14 cellular contexts compared by ENCODE assay signal in the genomic region with DNA sequence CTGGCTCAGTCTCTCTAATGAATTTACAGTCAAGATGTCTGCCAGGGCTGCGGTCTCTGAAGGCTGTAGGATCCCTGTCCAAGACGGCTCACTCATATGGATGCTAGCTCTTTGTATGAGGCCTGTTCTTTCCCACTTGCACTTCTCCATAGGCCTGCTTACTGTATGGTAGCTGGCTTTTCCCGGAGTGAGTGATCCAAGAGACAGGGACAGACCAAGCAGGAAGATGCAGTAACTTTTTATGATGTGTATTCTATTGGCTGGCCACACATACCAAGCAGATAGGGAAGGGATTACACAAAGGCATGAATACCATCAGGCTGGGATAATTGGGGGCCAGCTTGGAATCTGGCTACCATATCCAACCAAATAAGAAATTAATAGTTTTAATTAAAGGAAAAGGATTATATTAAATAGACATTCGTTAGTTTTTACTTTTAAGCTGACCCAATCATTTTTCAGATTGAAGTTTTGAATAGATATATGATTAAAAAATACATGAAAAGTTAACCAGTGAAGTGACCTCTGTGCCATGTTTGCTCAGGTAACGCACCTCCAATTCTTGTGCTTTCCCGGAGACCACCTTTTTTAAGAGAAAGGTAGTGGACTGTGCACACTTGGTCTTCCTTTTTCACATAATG. TPM values are rescaled to one million over a fixed set of nuclear protein-coding genes. Genes with fewer than 3 reads are reported as not detected.
DNase-seq lines count a peak whose midpoint lies in the region; ATAC-seq and TF ChIP-seq lines count a peak whose summit lies in the region.
"Had no signal": no experiment of that assay in that cellular context is flagged by ENCODE, and none has a peak within 500 bp of the region (broad histone marks: within the 10 kb centered on the region; RNA-seq: fewer than 3 reads in every experiment).

No MANE protein-coding gene starts in this region.

- no peaks in the 10 kb centered on the region for H3K9me3 ChIP-seq in Panc1 (ENCODE audit: control insufficient read depth, insufficient read depth, low read depth, low read length)
- no peaks in the 10 kb centered on the region for H3K9me3 ChIP-seq in prostate gland
- H3K9me3 ChIP-seq: heart left ventricle, upper lobe of right lung had no signal

- H3K27ac ChIP-seq in Panc1 (ENCODE audit: low read length) (no peak overlapping the region), prostate gland (no peak overlapping the region)
- H3K27ac ChIP-seq: heart left ventricle, upper lobe of right lung had no signal

- H3K27me3 ChIP-seq in Panc1 (ENCODE audit: control insufficient read depth, insufficient read depth, low read length) = no peaks in the 10 kb centered on the region
- H3K27me3 ChIP-seq in prostate gland (replicated peaks; ENCODE audit: insufficient read depth) = no peaks in the 10 kb centered on the region
- H3K27me3 ChIP-seq: heart left ventricle, upper lobe of right lung had no signal

- POLR2A ChIA-PET in Panc1 (lab: Charles Lee) = interaction anchor here (0.6 kb wide), 1 partner anchor 9 kb away, joined by 3 read pairs; no protein-coding TSS in a partner anchor

- peak; percentile 58 for DNase-seq in EL
- DNase-seq in Panc1 (ENCODE audit: low read depth, low spot score) = no peak
- peak; percentile 21 for DNase-seq in fibroblast of the aortic adventitia (ENCODE audit: low read depth)
- peak; percentile 54 for DNase-seq in prostate gland (ENCODE audit: low spot score)
- DNase-seq in mucosa of gallbladder (ENCODE audit: low spot score) = no peak
- DNase-seq: activated naive CD8-positive, alpha-beta T cell treated with anti-CD3 and anti-CD28 coated beads, Interleukin-2, amount 10 ng/mL, durations not matched to agents 7 days and 5 days; heart left ventricle; naive B cell; NCI-H1436 treated with DMSO at 0.1 percent for 48 hours; NCI-H510A; stimulated activated CD4-positive, alpha-beta T cell treated with anti-CD3 and anti-CD28 coated beads, Interleukin-2, amount 100 ng/mL, for 24 hours had no signal

- TF ChIP-seq POLR2A in prostate gland (IDR thresholded peaks at IDR 0.05) = no peak

- in situ Hi-C loops in Panc1 (cut with HindIII; ENCODE audit: low pct_unique_long_range_greater_than_20kb, low sequenced_read_pairs) = no loop called here

- intact Hi-C loops in Panc1 (cut with micrococcal nuclease; ENCODE audit: unreplicated experiment) (no loop called here), prostate gland (cut with DNase I) (no loop called here)

- H3K36me3 ChIP-seq in Panc1 (ENCODE audit: control insufficient read depth, insufficient read depth, low read length) (0 out of 2 replicates have a peak, but pooled peaks cover 5% of the 10 kb centered on the region), prostate gland (no peaks in the 10 kb centered on the region)

- H3K4me3 ChIP-seq in Panc1 (ENCODE audit: low read depth in 2 of 2, low read length in 2 of 2) = no peak overlapping the region
- no peak overlapping the region for H3K4me3 ChIP-seq in fibroblast of the aortic adventitia (ENCODE audit: low read depth, low read length)
- H3K4me3 ChIP-seq in prostate gland = no peak overlapping the region
- H3K4me3 ChIP-seq: heart left ventricle, upper lobe of right lung had no signal

- CTCF ChIA-PET in Panc1 (lab: Charles Lee) = no interaction called here

- TSS peak; percentile 50 for BruUV-seq in Panc1 (replicated peaks; lab: Mats Ljungman, UMichigan)

- 43% methylated on average over 6 of the region's 6 CpGs for WGBS in prostate gland

- H3K4me1 ChIP-seq in Panc1 (ENCODE audit: control insufficient read depth, insufficient read depth, low read length) = no peaks in the 10 kb centered on the region
- no peaks in the 10 kb centered on the region for H3K4me1 ChIP-seq in prostate gland (replicated peaks)
- H3K4me1 ChIP-seq: upper lobe of right lung had no signal

- TF ChIP-seq CTCF in Panc1 (IDR thresholded peaks at IDR 0.05) = no peak
- TF ChIP-seq CTCF in fibroblast of the aortic adventitia (IDR thresholded peaks at IDR 0.05; ENCODE audit: insufficient read depth, low read length) = no peak
- no peak for TF ChIP-seq CTCF in prostate gland (IDR thresholded peaks at IDR 0.05)

- ATAC-seq in Panc1 (no peak), HG02973 (IDR thresholded peaks at IDR 0.05; ENCODE audit: unreplicated experiment) (no peak), GM18519 (IDR thresholded peaks at IDR 0.05; ENCODE audit: low FRiP score, unreplicated experiment) (no peak)
- ATAC-seq: heart left ventricle, upper lobe of right lung had no signal

RNA-seq across cellular contexts. Expression of a gene that starts 20.6 kb away (rescaled TPM):
- total RNA-seq in Panc1 (2021; ENCODE audit: unreplicated experiment) (58.7 TPM), fibroblast of the aortic adventitia (ENCODE audit: low replicate concordance) (50.3 and 136 TPM in 2 replicates), prostate gland (10 to 100 TPM; 37.2 to 53.9 TPM), mucosa of gallbladder (82.1 TPM)
- polyA plus RNA-seq in Panc1 (2012; ENCODE audit: insufficient read length) = 17.9 TPM

Comparison
In these comparisons a context has a peak if more than half of its experiments do, and no peak if none do; other contexts are left out.
1. DNase-seq: peak in EL (single experiment), fibroblast of the aortic adventitia (single experiment) and prostate gland (single experiment); none in Panc1 (single experiment) and mucosa of gallbladder (single experiment).